In genomic region chr12:79019672-79020071, GRCh38 we compare ENCODE assay signal across 14 cellular contexts.
DNase-seq lines count a peak whose midpoint lies in the region; ATAC-seq lines count a peak whose summit lies in the region.
"Had no signal": no experiment of that assay in that cellular context is flagged by ENCODE, and none has a peak within 500 bp of the region (broad histone marks: within the 10 kb centered on the region; RNA-seq: fewer than 3 reads in every experiment).

No MANE protein-coding gene starts in this region.

- peak overlapping the region in 3 of 6 donors; percentile 30 to 81 (median 73) for H3K27ac Mint-ChIP-seq in immature natural killer cell
- H3K27ac Mint-ChIP-seq in stimulated activated naive CD8-positive, alpha-beta T cell treated with anti-CD3 and anti-CD28 coated beads, Interleukin-15, amount 100 ng/mL, for 72 hours, result no peak overlapping the region
- H3K27ac Mint-ChIP-seq: naive B cell had no signal

- H3K9me3 Mint-ChIP-seq in immature natural killer cell, result peaks cover 0 to 11% (median 2%) of the 10 kb centered on the region in 6 donors
- peaks cover 8 to 12% of the 10 kb centered on the region in 2 donors for H3K9me3 Mint-ChIP-seq in stimulated activated naive CD8-positive, alpha-beta T cell treated with anti-CD3 and anti-CD28 coated beads, Interleukin-15, amount 100 ng/mL, for 72 hours

- no peaks in the 10 kb centered on the region for H3K27me3 Mint-ChIP-seq in immature natural killer cell (ENCODE audit: low read depth in 3 of 3)
- H3K27me3 Mint-ChIP-seq in stimulated activated naive CD8-positive, alpha-beta T cell treated with anti-CD3 and anti-CD28 coated beads, Interleukin-15, amount 100 ng/mL, for 72 hours, result no peaks in the 10 kb centered on the region
- H3K27me3 Mint-ChIP-seq: naive B cell had no signal

- ATAC-seq in GM18909 (IDR thresholded peaks at IDR 0.05; ENCODE audit: poor library complexity, unreplicated experiment) (peak; percentile 82), GM21619 (IDR thresholded peaks at IDR 0.05; ENCODE audit: unreplicated experiment) (peak; percentile 78), HG03196 (IDR thresholded peaks at IDR 0.05; ENCODE audit: unreplicated experiment) (peak; percentile 76)
- no peak for ATAC-seq in stimulated activated naive CD8-positive, alpha-beta T cell treated with anti-CD3 and anti-CD28 coated beads, Interleukin-15, amount 100 ng/mL, for 72 hours
- ATAC-seq: body of pancreas had no signal

- DNase-seq in immature natural killer cell, result peak in 2 of 3 donors; percentile 35 to 47
- DNase-seq in NCI-H2196 treated with DMSO at 0.1 percent for 48 hours (lab: John Stamatoyannopoulos, UW; ENCODE audit: unreplicated experiment), result no peak
- DNase-seq in islet precursor cell, result no peak
- DNase-seq in stimulated activated naive CD8-positive, alpha-beta T cell treated with anti-CD3 and anti-CD28 coated beads, Interleukin-15, amount 100 ng/mL, for 72 hours, result no peak
- DNase-seq in midbrain (lab: John Stamatoyannopoulos, UW), result no peak
- DNase-seq: body of pancreas, DMS 273 treated with DMSO at 0.1 percent for 48 hours, naive B cell, NCI-H1694 treated with DMSO at 0.1 percent for 48 hours, NCI-H510A, OCI-M1 had no signal

- peaks cover 12 to 36% of the 10 kb centered on the region in 2 donors for H3K4me1 Mint-ChIP-seq in immature natural killer cell
- H3K4me1 Mint-ChIP-seq in stimulated activated naive CD8-positive, alpha-beta T cell treated with anti-CD3 and anti-CD28 coated beads, Interleukin-15, amount 100 ng/mL, for 72 hours, result no peaks in the 10 kb centered on the region
- H3K4me1 Mint-ChIP-seq: naive B cell had no signal

- peaks cover 0 to 3% (median 0%) of the 10 kb centered on the region in 3 donors for H3K36me3 Mint-ChIP-seq in immature natural killer cell
- H3K36me3 Mint-ChIP-seq: naive B cell had no signal

- peak overlapping the region in 4 of 5 donors; percentile 21 to 75 (median 51) for H3K4me3 Mint-ChIP-seq in immature natural killer cell
- H3K4me3 Mint-ChIP-seq in stimulated activated naive CD8-positive, alpha-beta T cell treated with anti-CD3 and anti-CD28 coated beads, Interleukin-15, amount 100 ng/mL, for 72 hours, result no peak overlapping the region
- H3K4me3 Mint-ChIP-seq: naive B cell had no signal

Comparison
In these comparisons a context has a peak if more than half of its experiments do, and no peak if none do; other contexts are left out.
1. DNase-seq: peak in immature natural killer cell (2 of 3); none in NCI-H2196 treated with DMSO at 0.1 percent for 48 hours (single experiment), islet precursor cell (single experiment), stimulated activated naive CD8-positive, alpha-beta T cell treated with anti-CD3 and anti-CD28 coated beads, Interleukin-15, amount 100 ng/mL, for 72 hours (0 of 2) and midbrain (single experiment).
2. H3K4me3 Mint-ChIP-seq: peak in immature natural killer cell (4 of 5); none in stimulated activated naive CD8-positive, alpha-beta T cell treated with anti-CD3 and anti-CD28 coated beads, Interleukin-15, amount 100 ng/mL, for 72 hours (0 of 2).